1 cellular context compared by ENCODE assay signal in the genomic region with DNA sequence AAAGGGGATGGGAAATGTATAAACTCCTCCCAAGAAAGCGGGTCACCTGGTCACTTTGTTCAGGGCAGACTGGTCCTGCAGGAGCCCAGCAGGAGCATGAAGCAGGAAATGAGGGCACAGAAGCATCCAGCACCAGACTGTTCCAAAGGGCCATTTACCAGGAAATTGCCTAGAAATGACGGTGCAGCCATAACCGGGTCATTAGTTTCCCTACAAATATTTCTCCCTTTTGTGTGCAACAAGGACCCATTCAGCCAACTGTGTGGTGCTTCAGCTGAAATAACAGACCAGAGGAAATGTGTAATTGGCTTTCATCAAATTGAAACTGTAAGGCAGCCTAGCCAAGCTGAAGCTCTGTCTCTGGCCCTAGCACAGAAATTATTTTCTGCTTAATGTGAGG.
TF ChIP-seq lines count a peak whose summit lies in the region.

No MANE protein-coding gene starts in this region.

TF ChIP-seq in HCT116, 20 proteins besides CTCF, POLR2A, EP300 and RAD21:
- no peak for TF ChIP-seq SIN3A (IDR thresholded peaks at IDR 0.05; ENCODE audit: low read depth)
- no peak for TF ChIP-seq ZNF274 (IDR thresholded peaks at IDR 0.05; ENCODE audit: low read depth, low read length)
- no peak for TF ChIP-seq CEBPB (IDR thresholded peaks at IDR 0.05; ENCODE audit: low read depth)
- TF ChIP-seq ELF1 (IDR thresholded peaks at IDR 0.05; ENCODE audit: borderline replicate concordance, low read depth) = no peak
- TF ChIP-seq EGR1 (IDR thresholded peaks at IDR 0.05; ENCODE audit: low read depth) = no peak
- TF ChIP-seq, protein P1, sequence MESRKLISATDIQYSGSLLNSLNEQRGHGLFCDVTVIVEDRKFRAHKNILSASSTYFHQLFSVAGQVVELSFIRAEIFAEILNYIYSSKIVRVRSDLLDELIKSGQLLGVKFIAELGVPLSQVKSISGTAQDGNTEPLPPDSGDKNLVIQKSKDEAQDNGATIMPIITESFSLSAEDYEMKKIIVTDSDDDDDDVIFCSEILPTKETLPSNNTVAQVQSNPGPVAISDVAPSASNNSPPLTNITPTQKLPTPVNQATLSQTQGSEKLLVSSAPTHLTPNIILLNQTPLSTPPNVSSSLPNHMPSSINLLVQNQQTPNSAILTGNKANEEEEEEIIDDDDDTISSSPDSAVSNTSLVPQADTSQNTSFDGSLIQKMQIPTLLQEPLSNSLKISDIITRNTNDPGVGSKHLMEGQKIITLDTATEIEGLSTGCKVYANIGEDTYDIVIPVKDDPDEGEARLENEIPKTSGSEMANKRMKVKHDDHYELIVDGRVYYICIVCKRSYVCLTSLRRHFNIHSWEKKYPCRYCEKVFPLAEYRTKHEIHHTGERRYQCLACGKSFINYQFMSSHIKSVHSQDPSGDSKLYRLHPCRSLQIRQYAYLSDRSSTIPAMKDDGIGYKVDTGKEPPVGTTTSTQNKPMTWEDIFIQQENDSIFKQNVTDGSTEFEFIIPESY (IDR thresholded peaks at IDR 0.05; ENCODE audit: extremely low read depth, insufficient replicate concordance, low read length) = no peak
- TF ChIP-seq FOSL1 (IDR thresholded peaks at IDR 0.05; ENCODE audit: low read depth) = no peak
- no peak for TF ChIP-seq EZH2phosphoT487 (IDR thresholded peaks at IDR 0.05; ENCODE audit: borderline replicate concordance)
- TF ChIP-seq ZFX (IDR thresholded peaks at IDR 0.05) = no peak
- TF ChIP-seq, protein P2, sequence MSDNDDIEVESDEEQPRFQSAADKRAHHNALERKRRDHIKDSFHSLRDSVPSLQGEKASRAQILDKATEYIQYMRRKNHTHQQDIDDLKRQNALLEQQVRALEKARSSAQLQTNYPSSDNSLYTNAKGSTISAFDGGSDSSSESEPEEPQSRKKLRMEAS (IDR thresholded peaks at IDR 0.05) = no peak
- TF ChIP-seq YY1 (IDR thresholded peaks at IDR 0.05; ENCODE audit: extremely low read depth, insufficient replicate concordance, low read depth, low read length) = no peak
- TF ChIP-seq CBX3 (IDR thresholded peaks at IDR 0.05; ENCODE audit: low read depth) = no peak
- no peak for TF ChIP-seq EZH2 (IDR thresholded peaks at IDR 0.05)
- no peak for TF ChIP-seq POLR2AphosphoS5 (IDR thresholded peaks at IDR 0.05; ENCODE audit: low read depth, low read length)
- no peak for TF ChIP-seq SRF (IDR thresholded peaks at IDR 0.05; ENCODE audit: low read depth)
- no peak for TF ChIP-seq SP1 (IDR thresholded peaks at IDR 0.05; ENCODE audit: low read depth)
- TF ChIP-seq TCF7L2 (IDR thresholded peaks at IDR 0.05; ENCODE audit: borderline replicate concordance, extremely low read depth, insufficient read depth, insufficient read length) = no peak
- TF ChIP-seq, protein P3, sequence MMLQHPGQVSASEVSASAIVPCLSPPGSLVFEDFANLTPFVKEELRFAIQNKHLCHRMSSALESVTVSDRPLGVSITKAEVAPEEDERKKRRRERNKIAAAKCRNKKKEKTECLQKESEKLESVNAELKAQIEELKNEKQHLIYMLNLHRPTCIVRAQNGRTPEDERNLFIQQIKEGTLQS (IDR thresholded peaks at IDR 0.05) = no peak
- TF ChIP-seq, protein P4, sequence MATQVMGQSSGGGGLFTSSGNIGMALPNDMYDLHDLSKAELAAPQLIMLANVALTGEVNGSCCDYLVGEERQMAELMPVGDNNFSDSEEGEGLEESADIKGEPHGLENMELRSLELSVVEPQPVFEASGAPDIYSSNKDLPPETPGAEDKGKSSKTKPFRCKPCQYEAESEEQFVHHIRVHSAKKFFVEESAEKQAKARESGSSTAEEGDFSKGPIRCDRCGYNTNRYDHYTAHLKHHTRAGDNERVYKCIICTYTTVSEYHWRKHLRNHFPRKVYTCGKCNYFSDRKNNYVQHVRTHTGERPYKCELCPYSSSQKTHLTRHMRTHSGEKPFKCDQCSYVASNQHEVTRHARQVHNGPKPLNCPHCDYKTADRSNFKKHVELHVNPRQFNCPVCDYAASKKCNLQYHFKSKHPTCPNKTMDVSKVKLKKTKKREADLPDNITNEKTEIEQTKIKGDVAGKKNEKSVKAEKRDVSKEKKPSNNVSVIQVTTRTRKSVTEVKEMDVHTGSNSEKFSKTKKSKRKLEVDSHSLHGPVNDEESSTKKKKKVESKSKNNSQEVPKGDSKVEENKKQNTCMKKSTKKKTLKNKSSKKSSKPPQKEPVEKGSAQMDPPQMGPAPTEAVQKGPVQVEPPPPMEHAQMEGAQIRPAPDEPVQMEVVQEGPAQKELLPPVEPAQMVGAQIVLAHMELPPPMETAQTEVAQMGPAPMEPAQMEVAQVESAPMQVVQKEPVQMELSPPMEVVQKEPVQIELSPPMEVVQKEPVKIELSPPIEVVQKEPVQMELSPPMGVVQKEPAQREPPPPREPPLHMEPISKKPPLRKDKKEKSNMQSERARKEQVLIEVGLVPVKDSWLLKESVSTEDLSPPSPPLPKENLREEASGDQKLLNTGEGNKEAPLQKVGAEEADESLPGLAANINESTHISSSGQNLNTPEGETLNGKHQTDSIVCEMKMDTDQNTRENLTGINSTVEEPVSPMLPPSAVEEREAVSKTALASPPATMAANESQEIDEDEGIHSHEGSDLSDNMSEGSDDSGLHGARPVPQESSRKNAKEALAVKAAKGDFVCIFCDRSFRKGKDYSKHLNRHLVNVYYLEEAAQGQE (IDR thresholded peaks at IDR 0.05; ENCODE audit: low read depth) = no peak
TF ChIP-seq in HCT116: peak in this region for 0.
